Comparison of ENCODE assay signal across 26 cellular contexts in genomic region chr4:8852118-8852704, GRCh38. TPM values are rescaled to one million over a fixed set of nuclear protein-coding genes. Genes with fewer than 3 reads are reported as not detected.
A peak's percentile ranks its signal among the peaks of the same experiment; 100 is the strongest.
DNase-seq lines count a peak whose midpoint lies in the region; ATAC-seq, FAIRE-seq and TF ChIP-seq lines count a peak whose summit lies in the region.
"Had no signal": no experiment of that assay in that cellular context is flagged by ENCODE, and none has a peak within 500 bp of the region (broad histone marks: within the 10 kb centered on the region; RNA-seq: fewer than 3 reads in every experiment).

No MANE protein-coding gene starts in this region.

- intact Hi-C loops in left ventricle myocardium inferior (cut with micrococcal nuclease), result no loop called here
- intact Hi-C loops in K562 (cut with micrococcal nuclease), result no loop called here
- intact Hi-C loops in HepG2 (cut with micrococcal nuclease; ENCODE audit: unreplicated experiment), result no loop called here
- intact Hi-C loops in tibial artery (cut with DNase I; ENCODE audit: low total_unique reads), result no loop called here

- in situ Hi-C loops in K562 (cut with MboI), result no loop called here
- in situ Hi-C loops in HepG2 (cut with HindIII; ENCODE audit: extremely low pct_ligation_motif_present, low pct_unique_long_range_greater_than_20kb), result no loop called here

- TF ChIP-seq EP300 in K562 (IDR thresholded peaks at IDR 0.05; ENCODE audit: low read length), result no peak
- TF ChIP-seq EP300 in HepG2 (IDR thresholded peaks at IDR 0.05; ENCODE audit: low read depth in 2 of 2, low read length in 2 of 2), result no peak
- no peak for TF ChIP-seq EP300 in HepG2 (CRISPR knock-in tag; IDR thresholded peaks at IDR 0.05; ENCODE audit: borderline replicate concordance)

- BruUV-seq in K562 (replicated peaks; lab: Mats Ljungman, UMichigan) (no TSS peak), HepG2 (replicated peaks; lab: Mats Ljungman, UMichigan) (no TSS peak)

- TF ChIP-seq POLR2A in K562 (conservative IDR thresholded peaks at IDR 0.05) (no peak), HepG2 (IDR thresholded peaks at IDR 0.05; ENCODE audit: insufficient read depth in 1 of 2, low read depth in 2 of 2, low read length in 2 of 2) (no peak)

- CTCF ChIA-PET in K562 (lab: Yijun Ruan, JAX; ENCODE audit: low intra/inter-chr PET ratio) (no interaction called here), HepG2 (lab: Yijun Ruan, JAX; ENCODE audit: low intra/inter-chr PET ratio, low total read pairs) (no interaction called here)

- H3K9me1 ChIP-seq in K562 (ENCODE audit: control insufficient read depth, insufficient read depth, low read length), result no peaks in the 10 kb centered on the region

- H2AFZ ChIP-seq in K562 (ENCODE audit: low read depth, low read length), result no peak overlapping the region
- H2AFZ ChIP-seq in HepG2 (ENCODE audit: low read length), result no peak overlapping the region

- H3K36me3 ChIP-seq in left ventricle myocardium inferior (peaks cover 4% of the 10 kb centered on the region), right atrium auricular region (no peaks in the 10 kb centered on the region), K562 (ENCODE audit: control insufficient read depth, insufficient read depth, low read length) (no peaks in the 10 kb centered on the region), HepG2 (replicated peaks in 1 of 2; ENCODE audit: control insufficient read depth in 1 of 2, insufficient read depth in 2 of 2, low read length in 2 of 2) (no peaks in the 10 kb centered on the region), tibial artery (no peaks in the 10 kb centered on the region)
- H3K36me3 ChIP-seq: Peyer's patch, SJSA1 had no signal

- DNase-seq in left ventricle myocardium inferior (peak; percentile 5), right atrium auricular region (ENCODE audit: low spot score) (no peak), K562 (ENCODE audit: extremely low read depth in 1 of 4, low spot score in 3 of 4) (no peak), HepG2 (ENCODE audit: low spot score) (no peak), dedifferentiated amniotic fluid mesenchymal stem cell (ENCODE audit: extremely low spot score) (no peak), globus pallidus (ENCODE audit: low spot score) (no peak), tibial artery (no peak)
- DNase-seq: Caco-2; CD4-positive, alpha-beta memory T cell; DMS153; GOT3; IMR-90; NCI-H1105; NCI-H146; NCI-H2029; NCI-H345; NCI-H524 treated with DMSO at 0.1 percent for 48 hours; Peyer's patch had no signal

- WGBS in K562 (ENCODE audit: insufficient coverage, low coverage, missing lambda C conversion rate), result 1% methylated on average over 13 of the region's 17 CpGs
- 20% methylated on average over 11 of the region's 17 CpGs for WGBS in HepG2 (ENCODE audit: low lambda C conversion rate)

- peaks cover 6% of the 10 kb centered on the region for H3K4me1 ChIP-seq in left ventricle myocardium inferior
- peaks cover 0 to 6% of the 10 kb centered on the region in 2 donors for H3K4me1 ChIP-seq in right atrium auricular region
- peaks cover 0 to 2% of the 10 kb centered on the region in 2 experiments; a peak in 2 of 5 replicates for H3K4me1 ChIP-seq in K562 (replicated peaks in 1 of 2; ENCODE audit: control insufficient read depth in 2 of 2, insufficient read depth in 2 of 2, low read length in 2 of 2)
- H3K4me1 ChIP-seq in HepG2 (ENCODE audit: insufficient read depth, low read length), result no peaks in the 10 kb centered on the region
- H3K4me1 ChIP-seq in tibial artery, result peaks cover 0 to 6% (median 5%) of the 10 kb centered on the region in 4 donors
- H3K4me1 ChIP-seq: Caco-2, Peyer's patch had no signal

- no peak overlapping the region for H3K4me2 ChIP-seq in K562 (ENCODE audit: insufficient read depth, low read length)
- H3K4me2 ChIP-seq in HepG2 (ENCODE audit: low read depth, low read length), result no peak overlapping the region

- H3K79me2 ChIP-seq in K562 (ENCODE audit: control insufficient read depth, insufficient read depth, low read length) (no peaks in the 10 kb centered on the region), HepG2 (ENCODE audit: insufficient read depth, low read length) (no peaks in the 10 kb centered on the region)

- ATAC-seq in K562 (no peak), HepG2 (no peak)

- H3K9ac ChIP-seq in K562 (ENCODE audit: insufficient read depth in 1 of 2, low read depth in 2 of 2, low read length in 2 of 2) (no peak overlapping the region), HepG2 (ENCODE audit: insufficient read depth, low read depth, low read length) (no peak overlapping the region)

- H3K27me3 ChIP-seq in left ventricle myocardium inferior (ENCODE audit: low read depth) (peaks cover 99% of the 10 kb centered on the region), right atrium auricular region (peaks cover 0 to 14% of the 10 kb centered on the region in 2 donors), K562 (ENCODE audit: control insufficient read depth in 2 of 2, insufficient read depth in 2 of 2, low read length in 2 of 2) (peaks cover 8 to 72% of the 10 kb centered on the region in 2 experiments; a peak in 3 of 5 replicates), HepG2 (ENCODE audit: control insufficient read depth in 1 of 2, insufficient read depth in 2 of 2, low read length in 2 of 2) (peaks cover 13 to 81% of the 10 kb centered on the region in 2 experiments; a peak in 4 of 5 replicates), tibial artery (peaks cover 0 to 85% of the 10 kb centered on the region in 2 donors)
- H3K27me3 ChIP-seq: SJSA1 had no signal

- POLR2A ChIA-PET in K562 (lab: Yijun Ruan, JAX) (no interaction called here), HepG2 (lab: Yijun Ruan, JAX) (no interaction called here)

- peaks cover 14% of the 10 kb centered on the region for H3K9me3 ChIP-seq in left ventricle myocardium inferior (replicated peaks)
- H3K9me3 ChIP-seq in right atrium auricular region, result peaks cover 0 to 12% of the 10 kb centered on the region in 2 donors
- H3K9me3 ChIP-seq in K562 (replicated peaks; ENCODE audit: control insufficient read depth, insufficient read depth, low read depth, low read length), result no peaks in the 10 kb centered on the region
- no peaks in the 10 kb centered on the region for H3K9me3 ChIP-seq in HepG2 (ENCODE audit: low read length)
- H3K9me3 ChIP-seq in tibial artery, result peaks cover 0 to 11% (median 3%) of the 10 kb centered on the region in 3 donors
- H3K9me3 ChIP-seq: Caco-2, Peyer's patch, SJSA1 had no signal

- no peak for TF ChIP-seq RAD21 in K562 (CRISPR knock-in tag; conservative IDR thresholded peaks at IDR 0.05 in 1 of 2, IDR thresholded peaks at IDR 0.05 in 1 of 2)
- no peak for TF ChIP-seq RAD21 in HepG2 (CRISPR knock-in tag; IDR thresholded peaks at IDR 0.05)

- H3K27ac ChIP-seq in left ventricle myocardium inferior (replicated peaks), result no peak overlapping the region
- H3K27ac ChIP-seq in right atrium auricular region, result no peak overlapping the region
- H3K27ac ChIP-seq in K562 (ENCODE audit: extremely low read depth, low read depth, low read length), result no peak overlapping the region
- no peak overlapping the region for H3K27ac ChIP-seq in HepG2 (ENCODE audit: extremely low read length, insufficient read depth, low read length)
- H3K27ac ChIP-seq in tibial artery, result no peak overlapping the region
- H3K27ac ChIP-seq: Peyer's patch, SJSA1 had no signal

- H4K20me1 ChIP-seq in K562 (replicated peaks; ENCODE audit: control insufficient read depth, insufficient read depth, low read length), result peaks cover 4% of the 10 kb centered on the region; the same call in 1 of the 2 replicates
- no peaks in the 10 kb centered on the region for H4K20me1 ChIP-seq in HepG2 (ENCODE audit: insufficient read depth, low read length)

- no peak overlapping the region for H3K4me3 ChIP-seq in left ventricle myocardium inferior
- no peak overlapping the region for H3K4me3 ChIP-seq in right atrium auricular region
- H3K4me3 ChIP-seq in K562, result no peak overlapping the region
- no peak overlapping the region for H3K4me3 ChIP-seq in HepG2 (replicated peaks in 1 of 3; ENCODE audit: insufficient read depth in 1 of 3, low read depth in 2 of 3, low read length in 3 of 3)
- H3K4me3 ChIP-seq in tibial artery, result no peak overlapping the region
- H3K4me3 ChIP-seq: Peyer's patch, SJSA1 had no signal

- no peak for FAIRE-seq in K562 (lab: Jason Lieb, UNC)
- no peak for FAIRE-seq in HepG2 (lab: Jason Lieb, UNC)
- FAIRE-seq: G401.6, GM12892, GM18507, GM19239, HTR-8/SVneo had no signal

- TF ChIP-seq CTCF in left ventricle myocardium inferior (IDR thresholded peaks at IDR 0.05; ENCODE audit: borderline replicate concordance) (no peak), right atrium auricular region (IDR thresholded peaks at IDR 0.05) (no peak), K562 (IDR thresholded peaks at IDR 0.05 in 2 of 3, conservative IDR thresholded peaks at IDR 0.05 in 1 of 3; ENCODE audit: insufficient read depth in 2 of 3, low read depth in 1 of 3, low read length in 3 of 3) (no peak), HepG2 (CRISPR knock-in tag; IDR thresholded peaks at IDR 0.05) (no peak), tibial artery (IDR thresholded peaks at IDR 0.05) (no peak)

RNA-seq across cellular contexts. Expression of gene HMX1, which starts 19.4 kb away (rescaled TPM):
- total RNA-seq in left ventricle myocardium inferior (not detected), right atrium auricular region (not detected), K562 (2014; rRNA removed) (not detected in 2 replicates), K562 (2014; rRNA removed; fragmentation: Illumina TruSeq; extraction: Trizol) (not detected in 2 replicates), K562 (2015; rRNA removed; fragmentation: Illumina TruSeq; extraction: Trizol) (not detected in 2 replicates), K562 (2021) (not detected in 2 replicates), HepG2 (2016; rRNA removed; fragmentation: Illumina TruSeq; extraction: Trizol) (not detected in 2 replicates)
- total RNA-seq in K562 (2011; cell fraction: chromatin; rRNA removed; ENCODE audit: low replicate concordance), result not detected in 2 replicates
- total RNA-seq in K562 (2011; cell fraction: nucleolus; rRNA removed), result not detected in 2 replicates
- not detected in 2 replicates for total RNA-seq in K562 (2011; cell fraction: nucleoplasm; rRNA removed)
- polyA plus RNA-seq in K562 (2011; rRNA removed) (not detected in 2 replicates), K562 (2014; fragmentation: Illumina TruSeq; extraction: Trizol) (not detected in 2 replicates), K562 (2014; fragmentation: Nextera tagmentation; extraction: Ambion mirVana) (not detected), K562 (2014; rRNA removed) (not detected in 2 replicates), HepG2 (2011; rRNA removed) (not detected in 2 replicates)
- not detected in 2 replicates for polyA plus RNA-seq in K562 (2011; cell fraction: cytosol; rRNA removed)
- not detected in 2 replicates for polyA plus RNA-seq in K562 (2011; cell fraction: nucleus; rRNA removed)
- polyA plus RNA-seq in K562 (2012), result not detected in 2 replicates
- polyA minus RNA-seq in K562 (2011; rRNA and poly(A)+ RNA removed), result not detected in 2 replicates
- polyA minus RNA-seq in K562 (2011; cell fraction: cytosol; rRNA and poly(A)+ RNA removed), result not detected in 2 replicates
- polyA minus RNA-seq in K562 (2011; cell fraction: nucleus; rRNA and poly(A)+ RNA removed), result not detected in 2 replicates
- total RNA-seq in HepG2 (2016; cell fraction: cytosol; rRNA removed; fragmentation: Illumina TruSeq; extraction: Trizol; ENCODE audit: low read depth), result not detected in 2 replicates
- total RNA-seq in HepG2 (2016; cell fraction: insoluble cytoplasmic fraction; rRNA removed; fragmentation: Illumina TruSeq; extraction: Trizol), result not detected in 2 replicates
- not detected in 2 replicates for total RNA-seq in HepG2 (2016; cell fraction: membrane; rRNA removed; fragmentation: Illumina TruSeq; extraction: Trizol)
- total RNA-seq in HepG2 (2016; cell fraction: nucleus; rRNA removed; fragmentation: Illumina TruSeq; extraction: Trizol), result not detected in 2 replicates
- polyA plus RNA-seq in HepG2 (2011; cell fraction: cytosol; rRNA removed), result not detected in 2 replicates
- polyA plus RNA-seq in HepG2 (2011; cell fraction: nucleus; rRNA removed), result not detected in 2 replicates
- not detected in 2 replicates for polyA plus RNA-seq in HepG2 (2012)
- not detected in 2 replicates for polyA plus RNA-seq in HepG2 (2016; cell fraction: cytosol; fragmentation: Illumina TruSeq; extraction: Trizol; ENCODE audit: low read depth)
- polyA plus RNA-seq in HepG2 (2016; cell fraction: insoluble cytoplasmic fraction; fragmentation: Illumina TruSeq; extraction: Trizol; ENCODE audit: low read depth), result not detected in 2 replicates
- polyA plus RNA-seq in HepG2 (2016; cell fraction: membrane; fragmentation: Illumina TruSeq; extraction: Trizol; ENCODE audit: low read depth), result not detected in 2 replicates
- polyA plus RNA-seq in HepG2 (2016; cell fraction: nucleus; fragmentation: Illumina TruSeq; extraction: Trizol; ENCODE audit: insufficient read depth, low read depth), result not detected in 2 replicates
- polyA minus RNA-seq in HepG2 (2011; rRNA and poly(A)+ RNA removed; ENCODE audit: low replicate concordance), result not detected in 2 replicates
- polyA minus RNA-seq in HepG2 (2011; cell fraction: cytosol; rRNA and poly(A)+ RNA removed), result not detected in 2 replicates
- not detected in 2 replicates for polyA minus RNA-seq in HepG2 (2011; cell fraction: nucleus; rRNA and poly(A)+ RNA removed)
- total RNA-seq: CD4-positive, alpha-beta memory T cell; IMR-90; OCI-LY7; Peyer's patch had no signal
- polyA plus RNA-seq: BJ; CD4-positive, alpha-beta memory T cell; IMR-90 had no signal
